Comparison of ENCODE assay signal across 20 cellular contexts in the genomic region with DNA sequence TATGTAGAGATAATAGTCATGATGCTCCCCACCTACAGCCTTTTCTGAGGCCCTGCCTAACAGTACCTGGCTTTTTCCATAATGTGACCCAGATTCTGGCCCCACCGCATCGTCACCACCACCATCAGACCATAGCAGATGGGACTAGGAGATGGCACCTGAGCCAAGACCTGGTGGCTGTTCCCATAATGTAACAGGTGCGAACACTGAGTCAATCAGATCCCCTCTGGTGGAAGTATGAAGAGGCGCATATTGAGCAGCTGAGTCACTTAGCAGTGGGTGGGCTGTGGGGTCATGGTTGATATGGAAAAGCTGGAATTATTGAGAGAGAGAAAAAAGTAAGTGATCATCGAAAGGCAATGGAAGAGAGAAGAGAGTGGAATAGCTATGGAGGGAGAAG.
DNase-seq lines count a peak whose midpoint lies in the region; ATAC-seq and FAIRE-seq lines count a peak whose summit lies in the region.
"Had no signal": no experiment of that assay in that cellular context is flagged by ENCODE, and none has a peak within 500 bp of the region (broad histone marks: within the 10 kb centered on the region; RNA-seq: fewer than 3 reads in every experiment).

No MANE protein-coding gene starts in this region.

- H3K36me3 ChIP-seq in neuronal stem cell (replicated peaks in 1 of 2; ENCODE audit: control insufficient read depth in 2 of 2, insufficient read depth in 2 of 2, low read length in 2 of 2), result no peaks in the 10 kb centered on the region
- H3K36me3 ChIP-seq: BLaER1 had no signal

- no peak overlapping the region for H3K23ac ChIP-seq in neuronal stem cell (ENCODE audit: low read depth, low read length, poor library complexity)

- H3K9ac ChIP-seq in neuronal stem cell (ENCODE audit: low read depth, low read length, poor library complexity), result no peak overlapping the region
- H3K9ac ChIP-seq: BLaER1 had no signal

- H3K27ac ChIP-seq in neuronal stem cell (replicated peaks; ENCODE audit: low read length), result no peak overlapping the region
- H3K27ac ChIP-seq: 22Rv1, A549, BLaER1 had no signal

- H2BK5ac ChIP-seq in neuronal stem cell (ENCODE audit: low read length), result no peak overlapping the region

- H3K4ac ChIP-seq in neuronal stem cell (ENCODE audit: low read length), result no peak overlapping the region

- H3K4me2 ChIP-seq in neuronal stem cell (ENCODE audit: insufficient read depth, low read length, poor library complexity, severe bottlenecking), result no peak overlapping the region
- H3K4me2 ChIP-seq: A549, BLaER1 had no signal

- no peaks in the 10 kb centered on the region for H3K27me3 ChIP-seq in neuronal stem cell (ENCODE audit: control insufficient read depth in 3 of 3, insufficient read depth in 3 of 3, low read depth in 1 of 3, low read length in 3 of 3)
- H3K27me3 ChIP-seq: BLaER1 had no signal

- no peak overlapping the region for H4K8ac ChIP-seq in neuronal stem cell (ENCODE audit: low read depth, low read length)

- WGBS in neuronal stem cell (ENCODE audit: extremely low coverage in 2 of 2, insufficient read length in 2 of 2, insufficient replicate concordance in 1 of 2), 2 donors, result no CpG with 5 or more reads among the region's 5 CpGs

- H2BK120ac ChIP-seq in neuronal stem cell (ENCODE audit: low read depth, low read length), result no peak overlapping the region

- H3K79me1 ChIP-seq in neuronal stem cell (ENCODE audit: low read depth, low read length), result no peaks in the 10 kb centered on the region

- no peak for ATAC-seq in HG02840 (IDR thresholded peaks at IDR 0.05; ENCODE audit: low FRiP score, unreplicated experiment)
- ATAC-seq: A549, GM12878, HCT116, HepG2 had no signal

- H4K91ac ChIP-seq in neuronal stem cell (ENCODE audit: low read depth, low read length, poor library complexity), result no peak overlapping the region

- peak; percentile 13 for FAIRE-seq in urothelium cell line (lab: Jason Lieb, UNC)
- FAIRE-seq: A549, GM12878, HepG2 had no signal

- no peak overlapping the region for H2AK5ac ChIP-seq in neuronal stem cell (ENCODE audit: low read depth, low read length)

- no peak overlapping the region for H2BK15ac ChIP-seq in neuronal stem cell (ENCODE audit: low read length)

- no peak overlapping the region for H3K18ac ChIP-seq in neuronal stem cell (ENCODE audit: low read length)

- H3K4me3 ChIP-seq in neuronal stem cell (ENCODE audit: low read length in 2 of 2), result no peak overlapping the region
- H3K4me3 ChIP-seq: A549, BLaER1, GM12878 had no signal

- no peak overlapping the region for H2AFZ ChIP-seq in neuronal stem cell (ENCODE audit: low read length)

- H3K4me1 ChIP-seq in neuronal stem cell (ENCODE audit: control insufficient read depth in 2 of 2, insufficient read depth in 1 of 2, low read depth in 1 of 2, low read length in 2 of 2), result peaks cover 0 to 1% of the 10 kb centered on the region in 2 donors
- H3K4me1 ChIP-seq: A549, BLaER1 had no signal

- no peak overlapping the region for H3K14ac ChIP-seq in neuronal stem cell (ENCODE audit: low read length)

- H2BK12ac ChIP-seq in neuronal stem cell (ENCODE audit: low read length), result no peak overlapping the region

- no peaks in the 10 kb centered on the region for H3K9me3 ChIP-seq in neuronal stem cell (replicated peaks in 1 of 2; ENCODE audit: control insufficient read depth in 2 of 2, insufficient read depth in 1 of 2, low read depth in 1 of 2, low read length in 2 of 2)
- H3K9me3 ChIP-seq: A549 had no signal

- DNase-seq in Ammon's horn (ENCODE audit: low spot score) (peak; percentile 25), cerebellar cortex (ENCODE audit: low spot score) (peak; percentile 91), kidney tubule cell (ENCODE audit: low spot score) (peak; percentile 7), urothelium cell line (ENCODE audit: low spot score) (no peak), T-helper 1 cell (no peak), neuronal stem cell (ENCODE audit: low spot score) (no peak)
- DNase-seq: AML-193; CD4-positive, alpha-beta memory T cell; DMS153; DMS79; GOT3; H7; HFFc6 had no signal

Comparison
In these comparisons a context has a peak if more than half of its experiments do, and no peak if none do; other contexts are left out.
1. DNase-seq: peak in Ammon's horn (single experiment), cerebellar cortex (single experiment) and kidney tubule cell (single experiment); none in urothelium cell line (single experiment), T-helper 1 cell (0 of 5) and neuronal stem cell (single experiment).